11 cellular contexts compared by ENCODE assay signal in the genomic region with DNA sequence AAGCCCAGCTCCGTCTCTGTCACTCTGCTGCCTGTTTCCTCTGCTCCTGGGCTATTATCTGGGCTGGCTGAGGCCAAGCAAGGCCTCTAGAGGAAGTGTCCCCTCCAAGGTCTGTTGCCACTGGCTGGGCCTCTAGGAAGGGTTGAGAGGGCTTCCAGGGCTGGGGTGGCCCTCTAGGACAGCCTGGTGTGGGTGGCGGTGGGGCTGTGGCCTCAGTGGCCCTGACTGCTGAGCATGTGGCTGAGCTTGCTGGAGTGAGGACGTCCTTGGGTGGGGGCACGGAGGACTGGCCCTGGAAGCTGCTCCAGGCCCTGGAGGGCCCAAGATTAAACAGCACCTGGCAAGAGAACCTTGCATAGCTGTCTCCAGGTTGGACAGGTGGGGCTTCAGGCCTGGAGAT. TPM values are rescaled to one million over a fixed set of nuclear protein-coding genes. Genes with fewer than 3 reads are reported as not detected.
"Had no signal": no experiment of that assay in that cellular context is flagged by ENCODE, and none has a peak within 500 bp of the region (broad histone marks: within the 10 kb centered on the region; RNA-seq: fewer than 3 reads in every experiment).

No MANE protein-coding gene starts in this region.

RNA-seq across cellular contexts. Expression of a gene that starts 23.8 kb away (rescaled TPM):
- total RNA-seq: astrocyte, cardiac septum, heart left ventricle, lower lobe of right lung, mononuclear cell, right atrium auricular region, Right ventricle myocardium superior, subcutaneous adipose tissue, tibial nerve had no signal
- polyA plus RNA-seq: fibroblast of lung; heart left ventricle; naive thymus-derived CD4-positive, alpha-beta T cell had no signal
